In the genomic region with DNA sequence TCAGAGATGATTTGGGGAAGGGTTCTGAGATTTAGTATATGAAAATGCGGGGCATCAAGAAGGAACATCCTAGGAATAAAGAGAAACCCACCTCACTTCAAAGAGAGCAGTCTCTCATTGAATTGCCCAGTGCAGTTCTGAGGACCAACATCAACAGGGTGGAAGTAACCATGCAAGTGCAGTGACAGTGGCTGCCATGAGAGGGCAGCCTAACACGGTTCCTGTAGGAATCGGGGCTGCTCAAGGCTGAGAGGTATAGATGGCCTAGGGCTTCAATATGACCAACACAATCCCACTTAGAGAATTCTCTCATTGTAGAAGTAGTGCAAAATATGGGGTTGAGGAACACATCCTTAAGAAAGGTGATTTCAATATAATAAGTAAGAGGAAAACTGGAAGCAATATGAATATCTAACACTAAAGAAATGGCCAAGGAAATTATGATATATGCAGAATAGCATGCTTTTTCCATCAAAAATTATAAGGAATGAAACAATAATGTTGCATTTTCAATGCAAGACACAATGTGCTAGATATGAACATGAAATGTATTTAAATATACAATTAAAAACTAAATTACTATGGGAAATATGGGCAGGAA, we compare ENCODE assay signal across 8 cellular contexts. TPM values are rescaled to one million over a fixed set of nuclear protein-coding genes. Genes with fewer than 3 reads are reported as not detected.
DNase-seq lines count a peak whose midpoint lies in the region; ATAC-seq and TF ChIP-seq lines count a peak whose summit lies in the region.

No MANE protein-coding gene starts in this region.

- H3K4me3 ChIP-seq in OCI-LY7 (ENCODE audit: low read depth, low read length, poor library complexity, severe bottlenecking) (no peak overlapping the region), osteoblast (ENCODE audit: insufficient read depth, low read length) (no peak overlapping the region), vagina (no peak overlapping the region)

- H3K27me3 ChIP-seq in osteoblast (ENCODE audit: insufficient read depth, low read length) (no peaks in the 10 kb centered on the region), vagina (no peaks in the 10 kb centered on the region)

- POLR2A ChIA-PET in OCI-LY7 (lab: Charles Lee), result interaction anchor here (0.8 kb wide), 1 partner anchor 242 kb away, joined by 3 read pairs; no protein-coding TSS in a partner anchor

- H3K79me2 ChIP-seq in OCI-LY7 (ENCODE audit: insufficient read depth, low read depth, low read length), result no peaks in the 10 kb centered on the region
- H3K79me2 ChIP-seq in osteoblast (ENCODE audit: insufficient read depth, low read length), result no peaks in the 10 kb centered on the region

- H3K27me3 Mint-ChIP-seq in Calu3 (ENCODE audit: unreplicated experiment), result peaks cover 61% of the 10 kb centered on the region

- intact Hi-C loops in Calu3 (cut with micrococcal nuclease; ENCODE audit: unreplicated experiment) (loop anchor here (1.0 to 5.0 kb wide), 4 partner anchors 51 to 386 kb away; a partner anchor contains a TSS), OCI-LY7 (cut with micrococcal nuclease; ENCODE audit: unreplicated experiment) (loop anchor here (1.0 to 2.0 kb wide), 3 partner anchors 175 to 385 kb away; no protein-coding TSS in a partner anchor), vagina (cut with DNase I) (loop anchor here (2.0 to 5.0 kb wide), 2 partner anchors 175 to 268 kb away; no protein-coding TSS in a partner anchor)

- H3K4me1 ChIP-seq in OCI-LY7 (ENCODE audit: insufficient read depth, low read length, poor library complexity, severe bottlenecking) (no peaks in the 10 kb centered on the region), osteoblast (ENCODE audit: insufficient read depth, low read length) (no peaks in the 10 kb centered on the region), vagina (peaks cover 3% of the 10 kb centered on the region)

- no peaks in the 10 kb centered on the region for H3K9me3 ChIP-seq in OCI-LY7 (ENCODE audit: low read length)
- no peaks in the 10 kb centered on the region for H3K9me3 ChIP-seq in osteoblast (ENCODE audit: low read depth, low read length)
- no peaks in the 10 kb centered on the region for H3K9me3 ChIP-seq in vagina

- no peak overlapping the region for H3K27ac Mint-ChIP-seq in Calu3 (ENCODE audit: unreplicated experiment)

- CTCF ChIA-PET in Calu3 (lab: Charles Lee) (no interaction called here), OCI-LY7 (lab: Charles Lee; ENCODE audit: unreplicated experiment) (no interaction called here)

- H3K27ac ChIP-seq in OCI-LY7 (ENCODE audit: low read depth, low read length, poor library complexity, severe bottlenecking), result no peak overlapping the region
- H3K27ac ChIP-seq in osteoblast (ENCODE audit: low read depth, low read length), result no peak overlapping the region
- H3K27ac ChIP-seq in vagina, result no peak overlapping the region

- no peak for TF ChIP-seq POLR2A in vagina (IDR thresholded peaks at IDR 0.05)

- H3K4me1 Mint-ChIP-seq in Calu3 (ENCODE audit: low read depth, unreplicated experiment), result no peaks in the 10 kb centered on the region

- peak; percentile 79 for DNase-seq in Calu3
- DNase-seq in OCI-LY7 (ENCODE audit: low spot score), result peak; percentile 51
- peak; percentile 18 for DNase-seq in activated T-helper 1 cell treated with Interleukin-2 at 50 U/mL for 16 hours (ENCODE audit: low read depth)
- DNase-seq in foreskin melanocyte, result peak; percentile 48
- peak; percentile 93 for DNase-seq in osteoblast (ENCODE audit: insufficient read length, low spot score, missing footprints)
- no peak for DNase-seq in vagina (ENCODE audit: extremely low spot score in 2 of 2)

- H3K36me3 Mint-ChIP-seq in Calu3 (ENCODE audit: insufficient read depth, unreplicated experiment), result no peaks in the 10 kb centered on the region

- peak; percentile 87 for TF ChIP-seq CTCF in Calu3 (IDR thresholded peaks at IDR 0.05; ENCODE audit: unreplicated experiment)
- peak; percentile 88 for TF ChIP-seq CTCF in OCI-LY7 (conservative IDR thresholded peaks at IDR 0.05; ENCODE audit: low read length)
- peak; percentile 90 for TF ChIP-seq CTCF in osteoblast (IDR thresholded peaks at IDR 0.05; ENCODE audit: extremely low read depth, low read depth, low read length)
- peak; percentile 22 to 77 (median 55) for TF ChIP-seq CTCF in vagina (IDR thresholded peaks at IDR 0.05)

- no peak overlapping the region for H2AFZ ChIP-seq in OCI-LY7 (ENCODE audit: low read length)
- H2AFZ ChIP-seq in osteoblast (ENCODE audit: low read length), result no peak overlapping the region

- H4K20me1 ChIP-seq in OCI-LY7 (ENCODE audit: insufficient read depth, low read length) (no peaks in the 10 kb centered on the region), osteoblast (ENCODE audit: insufficient read depth, low read length) (no peaks in the 10 kb centered on the region)

- H3K36me3 ChIP-seq in OCI-LY7 (ENCODE audit: insufficient read depth, low read length) (no peaks in the 10 kb centered on the region), osteoblast (ENCODE audit: insufficient read depth, low read length) (no peaks in the 10 kb centered on the region), vagina (no peaks in the 10 kb centered on the region)

- H3K9me2 ChIP-seq in OCI-LY7 (ENCODE audit: insufficient read depth, low read length), result no peaks in the 10 kb centered on the region

- ATAC-seq in GM19372 (IDR thresholded peaks at IDR 0.05; ENCODE audit: low read depth, unreplicated experiment) (peak; percentile 89), HG03460 (IDR thresholded peaks at IDR 0.05; ENCODE audit: unreplicated experiment) (peak; percentile 92)

- no peaks in the 10 kb centered on the region for H3K9me3 Mint-ChIP-seq in Calu3 (ENCODE audit: low read depth, unreplicated experiment)

- BruUV-seq in Calu3 (replicated peaks; lab: Mats Ljungman, UMichigan) (no TSS peak), OCI-LY7 (replicated peaks; lab: Mats Ljungman, UMichigan) (no TSS peak)

- H3K4me2 ChIP-seq in OCI-LY7 (ENCODE audit: low read length) (no peak overlapping the region), osteoblast (ENCODE audit: insufficient read depth, low read length) (no peak overlapping the region)

- no peak overlapping the region for H3K4me3 Mint-ChIP-seq in Calu3 (ENCODE audit: low read depth, unreplicated experiment)

RNA-seq across cellular contexts. Expression of a gene that starts 51.1 kb away (rescaled TPM):
- total RNA-seq in Calu3 (2022), result 3.0 and 3.2 TPM in 2 replicates
- total RNA-seq in OCI-LY7 (2014; rRNA removed; shearing (Covaris generic)), result not detected in 2 replicates
- total RNA-seq in OCI-LY7 (2022), result not detected in 2 replicates
- total RNA-seq in osteoblast, result 17.0 and 33.6 TPM in 2 replicates
- total RNA-seq in vagina, result 35.8 TPM

Comparison
In these comparisons a context has a peak if more than half of its experiments do, and no peak if none do; other contexts are left out.
1. DNase-seq: peak in Calu3 (single experiment), OCI-LY7 (single experiment), activated T-helper 1 cell treated with Interleukin-2 at 50 U/mL for 16 hours (single experiment), foreskin melanocyte (single experiment) and osteoblast (single experiment); none in vagina (0 of 2).
2. Peak in every context shown above with its lines, with median percentiles within 50 percentile points of each other: CTCF ChIP-seq.